In genomic region chr4:158958489-158959270, GRCh38 we compare ENCODE assay signal across 21 cellular contexts.
"Had no signal": no experiment of that assay in that cellular context is flagged by ENCODE, and none has a peak within 500 bp of the region (broad histone marks: within the 10 kb centered on the region; RNA-seq: fewer than 3 reads in every experiment).

No MANE protein-coding gene starts in this region.

- H3K4me2 ChIP-seq: smooth muscle cell had no signal

- H3K27me3 ChIP-seq: dorsolateral prefrontal cortex, sigmoid colon, uterus had no signal

- H3K36me3 ChIP-seq: left ventricle myocardium inferior, sigmoid colon, uterus had no signal

- H3K4me3 ChIP-seq: dorsolateral prefrontal cortex, left ventricle myocardium inferior, sigmoid colon, smooth muscle cell, uterus had no signal

- DNase-seq: activated gamma-delta T cell treated with Interleukin-2 at 50 U/mL for 16 hours; activated T-cell treated with anti-CD3 and anti-CD28 coated beads, Interleukin-2, amount 50 U/mL, for 1 hour; anterior cingulate cortex; caudate nucleus; dorsolateral prefrontal cortex; effector memory CD8-positive, alpha-beta T cell; immature natural killer cell; kidney glomerular epithelial cell; left ventricle myocardium inferior; nephron progenitor cell; occipital lobe; posterior cingulate gyrus; sigmoid colon; stimulated activated CD4-positive, alpha-beta T cell treated with anti-CD3 and anti-CD28 coated beads, Interleukin-15, amount 100 ng/mL, for 24 hours; T-helper 1 cell; T1000; trophoblast cell; uterus had no signal

- H3K9me3 ChIP-seq: left ventricle myocardium inferior, sigmoid colon, uterus had no signal

- H3K27ac ChIP-seq: dorsolateral prefrontal cortex, left ventricle myocardium inferior, sigmoid colon, uterus had no signal

- H3K4me1 ChIP-seq: left ventricle myocardium inferior, sigmoid colon, uterus had no signal

- ATAC-seq: effector memory CD8-positive, alpha-beta T cell; stimulated activated memory B cell treated with anti-CD40 and anti-IgM and Interleukin-4, amounts not matched to agents 10 μg/mL and 1 μg/mL and 100 μg/mL, for 72 hours; WTC11 had no signal
